1 cellular context compared by ENCODE assay signal in genomic region chr19:47778954-47779351, GRCh38.
A peak's percentile ranks its signal among the peaks of the same experiment; 100 is the strongest.
TF ChIP-seq lines count a peak whose summit lies in the region.

No MANE protein-coding gene starts in this region.

TF ChIP-seq in K562, 482 proteins besides CTCF, POLR2A, EP300 and RAD21:
- TF ChIP-seq POLR2G (IDR thresholded peaks at IDR 0.05; ENCODE audit: low read depth, low read length) (no peak), ZFX (CRISPR knock-in tag; IDR thresholded peaks at IDR 0.05) (peak; percentile 35; the same call in 1 of the 2 replicates), DMBX1 (CRISPR knock-in tag; IDR thresholded peaks at IDR 0.05; ENCODE audit: borderline replicate concordance) (no peak), CAMTA2 (CRISPR knock-in tag; conservative IDR thresholded peaks at IDR 0.05) (no peak), L3MBTL2 (IDR thresholded peaks at IDR 0.05) (no peak), DNMT1 (IDR thresholded peaks at IDR 0.05) (no peak), JUN (IDR thresholded peaks at IDR 0.05; ENCODE audit: borderline replicate concordance, low read depth, low read length) (no peak), JUN (CRISPR knock-in tag; IDR thresholded peaks at IDR 0.05; ENCODE audit: borderline replicate concordance) (no peak), ZNF644 (tag; IDR thresholded peaks at IDR 0.05; ENCODE audit: low read depth) (no peak), GABPA (tag; conservative IDR thresholded peaks at IDR 0.05; ENCODE audit: low read depth) (0 out of 2 replicates have a peak, but pooled peaks have one; percentile 3), CEBPB (tag; IDR thresholded peaks at IDR 0.05) (no peak), CGGBP1 (CRISPR knock-in tag; IDR thresholded peaks at IDR 0.05) (no peak), ZNF280A (IDR thresholded peaks at IDR 0.05; ENCODE audit: low read depth, partially characterized antibody) (no peak), KAT8 (IDR thresholded peaks at IDR 0.05; ENCODE audit: low read depth) (no peak), HMG20B (CRISPR knock-in tag; IDR thresholded peaks at IDR 0.05) (no peak), CHD2 (IDR thresholded peaks at IDR 0.05; ENCODE audit: low read depth, low read length) (no peak), NFATC3 (IDR thresholded peaks at IDR 0.05) (no peak), KDM5B (IDR thresholded peaks at IDR 0.05; ENCODE audit: insufficient replicate concordance, low read depth, low read length) (peak; percentile 9), NFIX (CRISPR knock-in tag; IDR thresholded peaks at IDR 0.05; ENCODE audit: low read depth) (no peak)
